Comparison of ENCODE assay signal across 1 cellular context in the genomic region with DNA sequence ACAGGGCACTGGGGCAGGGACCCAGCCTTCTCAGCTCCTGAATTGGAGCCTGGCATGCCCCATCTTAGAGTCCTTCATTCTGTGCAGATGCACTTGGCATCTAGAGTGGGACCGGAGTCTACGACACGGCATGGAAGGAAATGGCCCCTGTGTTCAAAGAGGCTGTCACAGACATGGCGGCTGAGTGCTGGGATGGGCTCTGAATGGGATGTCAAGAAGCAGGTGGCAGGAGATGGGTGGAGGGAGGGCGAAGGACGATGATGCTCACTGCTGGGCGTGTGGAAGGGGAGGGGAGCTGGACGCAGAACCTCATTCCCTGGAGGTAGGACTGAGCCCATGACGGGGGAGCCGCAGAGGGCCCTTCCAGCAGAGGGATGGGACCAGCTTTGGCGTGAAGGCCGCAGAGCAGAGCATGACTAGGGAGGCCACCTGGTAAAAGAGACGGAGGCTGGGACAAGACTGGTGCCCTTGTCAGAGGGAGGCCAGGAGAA.
TF ChIP-seq lines count a peak whose summit lies in the region.

No MANE protein-coding gene starts in this region.

TF ChIP-seq in HepG2, 621 proteins besides CTCF, POLR2A, EP300 and RAD21:
- TF ChIP-seq LBX2 (CRISPR knock-in tag; IDR thresholded peaks at IDR 0.05; ENCODE audit: borderline replicate concordance): no peak
- TF ChIP-seq EZH2 (conservative IDR thresholded peaks at IDR 0.05; ENCODE audit: low read depth, low read length): 0 out of 2 replicates have a peak, but pooled peaks have one; percentile 17
